ENCODE assay signal across 1 cellular context in genomic region chr5:159158553-159159091, GRCh38. TPM values are rescaled to one million over a fixed set of nuclear protein-coding genes. Genes with fewer than 3 reads are reported as not detected.
"Had no signal": no experiment of that assay in that cellular context is flagged by ENCODE, and none has a peak within 500 bp of the region (broad histone marks: within the 10 kb centered on the region; RNA-seq: fewer than 3 reads in every experiment).

No MANE protein-coding gene starts in this region.

RNA-seq across cellular contexts. Expression of gene EBF1, which starts 58.9 kb away (rescaled TPM):
- total RNA-seq: bronchial epithelial cell had no signal
